In genomic region chr17:67818110-67819002, GRCh38 we compare ENCODE assay signal across 11 cellular contexts. TPM values are rescaled to one million over a fixed set of nuclear protein-coding genes. Genes with fewer than 3 reads are reported as not detected.
DNase-seq lines count a peak whose midpoint lies in the region; ATAC-seq and TF ChIP-seq lines count a peak whose summit lies in the region.
"Had no signal": no experiment of that assay in that cellular context is flagged by ENCODE, and none has a peak within 500 bp of the region (broad histone marks: within the 10 kb centered on the region; RNA-seq: fewer than 3 reads in every experiment).

No MANE protein-coding gene starts in this region.

- peaks cover 0 to 3% (median 0%) of the 10 kb centered on the region in 7 donors for H3K27me3 ChIP-seq in spleen (replicated peaks in 1 of 7)
- H3K27me3 ChIP-seq: right lobe of liver had no signal

- H3K9me3 Mint-ChIP-seq in activated CD4-positive, alpha-beta T cell treated with anti-CD3 and anti-CD28 coated beads, Interleukin-2, amount 10 ng/mL, durations not matched to agents 24 days and 14 days, result no peaks in the 10 kb centered on the region
- H3K9me3 Mint-ChIP-seq: activated CD8-positive, alpha-beta T cell treated with anti-CD3 and anti-CD28 coated beads for 36 hours had no signal

- H3K27me3 Mint-ChIP-seq in activated CD4-positive, alpha-beta T cell treated with anti-CD3 and anti-CD28 coated beads, Interleukin-2, amount 10 ng/mL, durations not matched to agents 24 days and 14 days, result peaks cover 13% of the 10 kb centered on the region

- peak; percentile 58 for ATAC-seq in HG02759 (IDR thresholded peaks at IDR 0.05; ENCODE audit: unreplicated experiment)
- ATAC-seq: activated CD8-positive, alpha-beta T cell treated with anti-CD3 and anti-CD28 coated beads for 36 hours; right lobe of liver had no signal

- H3K9me3 ChIP-seq in spleen, result no peaks in the 10 kb centered on the region
- H3K9me3 ChIP-seq: right lobe of liver had no signal

- intact Hi-C loops in spleen (cut with DNase I; ENCODE audit: low total_unique reads), result no loop called here
- intact Hi-C loops in activated CD4-positive, alpha-beta T cell treated with anti-CD3 and anti-CD28 coated beads, Interleukin-2, amount 10 ng/mL, durations not matched to agents 24 days and 14 days (cut with micrococcal nuclease), result no loop called here

- DNase-seq in NCI-H82 (lab: John Stamatoyannopoulos, UW) (peak; percentile 27), NCI-H82 treated with DMSO at 0.1 percent for 48 hours (lab: John Stamatoyannopoulos, UW; ENCODE audit: unreplicated experiment) (no peak), MV-4-11 (lab: John Stamatoyannopoulos, UW) (peak; percentile 26), spleen (peak; percentile 53)
- no peak for DNase-seq in activated CD4-positive, CD25-positive, alpha-beta regulatory T cell (lab: John Stamatoyannopoulos, UW)
- DNase-seq in activated CD4-positive, alpha-beta T cell treated with anti-CD3 and anti-CD28 coated beads, Interleukin-2, amount 10 ng/mL, durations not matched to agents 24 days and 14 days, result no peak
- DNase-seq in activated CD8-positive, alpha-beta memory T cell treated with anti-CD3 and anti-CD28 coated beads, Interleukin-2, amount 50 U/mL, for 4 hours, result no peak
- DNase-seq: activated CD8-positive, alpha-beta T cell treated with anti-CD3 and anti-CD28 coated beads for 36 hours; NCI-H345 had no signal

- no peaks in the 10 kb centered on the region for H3K36me3 ChIP-seq in spleen
- H3K36me3 ChIP-seq: right lobe of liver had no signal

- peaks cover 0 to 45% (median 10%) of the 10 kb centered on the region in 6 donors for H3K4me1 ChIP-seq in spleen
- H3K4me1 ChIP-seq: right lobe of liver had no signal

- H3K4me1 Mint-ChIP-seq in activated CD4-positive, alpha-beta T cell treated with anti-CD3 and anti-CD28 coated beads, Interleukin-2, amount 10 ng/mL, durations not matched to agents 24 days and 14 days, result no peaks in the 10 kb centered on the region

- no peak overlapping the region for H3K27ac Mint-ChIP-seq in activated CD4-positive, alpha-beta T cell treated with anti-CD3 and anti-CD28 coated beads, Interleukin-2, amount 10 ng/mL, durations not matched to agents 24 days and 14 days
- H3K27ac Mint-ChIP-seq: activated CD8-positive, alpha-beta T cell treated with anti-CD3 and anti-CD28 coated beads for 36 hours had no signal

- TF ChIP-seq CTCF in spleen (IDR thresholded peaks at IDR 0.05 in 8 of 11, conservative IDR thresholded peaks at IDR 0.05 in 3 of 11), result no peak

- H3K4me3 ChIP-seq in spleen, result no peak overlapping the region
- H3K4me3 ChIP-seq: right lobe of liver had no signal

- peak overlapping the region in 4 of 8 donors; percentile 2 to 82 (median 48) for H3K27ac ChIP-seq in spleen
- H3K27ac ChIP-seq: right lobe of liver had no signal

- no peak for TF ChIP-seq POLR2A in spleen (IDR thresholded peaks at IDR 0.05)

- no peaks in the 10 kb centered on the region for H3K36me3 Mint-ChIP-seq in activated CD4-positive, alpha-beta T cell treated with anti-CD3 and anti-CD28 coated beads, Interleukin-2, amount 10 ng/mL, durations not matched to agents 24 days and 14 days (ENCODE audit: low read depth)

- WGBS in spleen, 5 donors, result 61 to 71% (median 65%) methylated on average over 7 of the region's 7 CpGs

- H3K4me3 Mint-ChIP-seq in activated CD4-positive, alpha-beta T cell treated with anti-CD3 and anti-CD28 coated beads, Interleukin-2, amount 10 ng/mL, durations not matched to agents 24 days and 14 days, result no peak overlapping the region
- H3K4me3 Mint-ChIP-seq: activated CD8-positive, alpha-beta T cell treated with anti-CD3 and anti-CD28 coated beads for 36 hours had no signal

RNA-seq across cellular contexts. Expression of gene BPTF, which starts 6.9 kb away (rescaled TPM):
- 100 to 1,000 TPM; 113 to 148 (median 128) TPM for total RNA-seq in spleen
- polyA plus RNA-seq in spleen, result 10 to 100 TPM; 12.3 to 17.8 (median 15.1) TPM
- total RNA-seq in activated CD4-positive, alpha-beta T cell treated with anti-CD3 and anti-CD28 coated beads, Interleukin-2, amount 10 ng/mL, durations not matched to agents 24 days and 14 days, result 74.5 and 77.1 TPM in 2 replicates

Comparison
In these comparisons a context has a peak if more than half of its experiments do, and no peak if none do; other contexts are left out.
1. DNase-seq: peak in NCI-H82 (single experiment), MV-4-11 (single experiment) and spleen (single experiment); none in NCI-H82 treated with DMSO at 0.1 percent for 48 hours (single experiment), activated CD4-positive, CD25-positive, alpha-beta regulatory T cell (0 of 4), activated CD4-positive, alpha-beta T cell treated with anti-CD3 and anti-CD28 coated beads, Interleukin-2, amount 10 ng/mL, durations not matched to agents 24 days and 14 days (single experiment) and activated CD8-positive, alpha-beta memory T cell treated with anti-CD3 and anti-CD28 coated beads, Interleukin-2, amount 50 U/mL, for 4 hours (single experiment).